In the genomic region with DNA sequence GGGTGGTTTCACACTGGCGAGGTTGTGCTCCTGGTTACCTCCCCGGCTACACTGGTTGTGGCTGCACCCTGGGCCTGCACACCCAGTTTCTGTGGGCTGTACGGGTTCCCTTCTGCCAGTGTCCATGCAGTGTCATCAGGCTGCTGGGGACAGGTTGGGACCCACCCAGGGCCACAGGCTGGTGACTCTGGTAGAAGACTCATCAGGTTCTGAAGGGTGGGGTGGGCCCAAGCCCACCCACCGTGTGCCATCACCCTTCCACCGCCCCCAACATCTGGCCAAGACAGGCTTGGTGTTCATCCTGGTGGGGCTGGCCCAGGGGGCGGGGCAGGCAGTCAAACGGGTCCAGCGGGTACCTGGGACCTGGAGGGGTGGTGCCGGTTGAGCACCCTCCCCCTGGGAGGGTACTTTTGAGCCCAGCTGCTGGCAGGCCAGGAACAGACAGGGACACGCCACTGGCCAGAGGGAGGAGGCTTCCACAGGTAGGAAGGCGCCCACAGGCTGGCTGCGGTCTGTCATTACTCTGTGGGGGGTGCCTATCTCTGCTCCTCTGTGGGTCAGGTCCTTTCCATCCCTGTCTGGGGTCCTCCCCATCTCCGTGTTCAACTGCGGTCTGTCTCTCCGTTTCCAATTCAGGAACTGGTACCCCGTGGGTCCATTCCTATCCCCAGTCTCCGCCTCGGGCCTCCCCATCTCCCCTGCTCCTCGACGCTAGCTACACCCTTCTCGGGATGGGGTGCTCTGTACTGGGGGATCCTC, we compare ENCODE assay signal across 10 cellular contexts. TPM values are rescaled to one million over a fixed set of nuclear protein-coding genes. Genes with fewer than 3 reads are reported as not detected.
DNase-seq lines count a peak whose midpoint lies in the region; ATAC-seq and TF ChIP-seq lines count a peak whose summit lies in the region.
"Had no signal": no experiment of that assay in that cellular context is flagged by ENCODE, and none has a peak within 500 bp of the region (broad histone marks: within the 10 kb centered on the region; RNA-seq: fewer than 3 reads in every experiment).

TSS of gene RNF225 (plus strand) at position 437 of the 759 bp plus-strand sequence. CDS start 434 bp downstream, outside the sequence.

- POLR2A ChIA-PET in activated CD4-positive, alpha-beta T cell treated with anti-CD3 and anti-CD28 coated beads for 36 hours (lab: Charles Lee): no interaction called here
- POLR2A ChIA-PET in RWPE1 (lab: Yijun Ruan, JAX; ENCODE audit: low non-redundant PET): interaction anchor here (0.5 to 1.0 kb wide), 4 partner anchors 14 to 462 kb away, joined by 3 to 7 read pairs (median 4); partner anchors contain the start of gene ZBTB45

- peaks cover 21% of the 10 kb centered on the region for H3K4me1 Mint-ChIP-seq in activated CD4-positive, alpha-beta T cell treated with anti-CD3 and anti-CD28 coated beads for 36 hours
- H3K4me1 Mint-ChIP-seq in stimulated activated naive B cell treated with anti-CD40 and anti-IgM and Interleukin-4, amounts not matched to agents 10 μg/mL and 1 μg/mL and 100 μg/mL, for 72 hours: peaks cover 26 to 45% of the 10 kb centered on the region in 2 donors

- intact Hi-C loops in activated CD4-positive, alpha-beta T cell treated with anti-CD3 and anti-CD28 coated beads for 36 hours (cut with DNase I, micrococcal nuclease): no loop called here
- intact Hi-C loops in left ventricle myocardium superior (cut with micrococcal nuclease): no loop called here

- H3K4me3 Mint-ChIP-seq in activated CD4-positive, alpha-beta T cell treated with anti-CD3 and anti-CD28 coated beads for 36 hours: no peak within 1 kb of the TSS
- H3K4me3 Mint-ChIP-seq in stimulated activated naive B cell treated with anti-CD40 and anti-IgM and Interleukin-4, amounts not matched to agents 10 μg/mL and 1 μg/mL and 100 μg/mL, for 72 hours: peak within 1 kb of the TSS; percentile 29 to 55
- H3K4me3 Mint-ChIP-seq: CD8-positive, alpha-beta T cell had no signal

- no peak within 1 kb of the TSS for H3K27ac Mint-ChIP-seq in activated CD4-positive, alpha-beta T cell treated with anti-CD3 and anti-CD28 coated beads for 36 hours
- H3K27ac Mint-ChIP-seq in stimulated activated naive B cell treated with anti-CD40 and anti-IgM and Interleukin-4, amounts not matched to agents 10 μg/mL and 1 μg/mL and 100 μg/mL, for 72 hours: peak within 1 kb of the TSS; percentile 69
- H3K27ac Mint-ChIP-seq: CD8-positive, alpha-beta T cell had no signal

- H3K27ac ChIP-seq in RWPE1: peak within 1 kb of the TSS; percentile 76

- ATAC-seq in activated CD4-positive, alpha-beta T cell treated with anti-CD3 and anti-CD28 coated beads for 36 hours: peak; percentile 21
- ATAC-seq in left ventricle myocardium superior (peak; percentile 4), HG03439 (IDR thresholded peaks at IDR 0.05; ENCODE audit: unreplicated experiment) (no peak), GM18520 (IDR thresholded peaks at IDR 0.05; ENCODE audit: unreplicated experiment) (no peak)
- ATAC-seq in stimulated activated naive B cell treated with anti-CD40 and anti-IgM and Interleukin-4, amounts not matched to agents 10 μg/mL and 1 μg/mL and 100 μg/mL, for 72 hours (replicated peaks): peak; percentile 23 to 31
- ATAC-seq: CD8-positive, alpha-beta T cell had no signal

- CTCF ChIA-PET in activated CD4-positive, alpha-beta T cell treated with anti-CD3 and anti-CD28 coated beads for 36 hours (lab: Charles Lee): no interaction called here
- CTCF ChIA-PET in RWPE1 (lab: Yijun Ruan, JAX): no interaction called here

- peaks cover 2% of the 10 kb centered on the region for H3K27me3 Mint-ChIP-seq in activated CD4-positive, alpha-beta T cell treated with anti-CD3 and anti-CD28 coated beads for 36 hours
- H3K27me3 Mint-ChIP-seq in stimulated activated naive B cell treated with anti-CD40 and anti-IgM and Interleukin-4, amounts not matched to agents 10 μg/mL and 1 μg/mL and 100 μg/mL, for 72 hours: peaks cover 7 to 12% of the 10 kb centered on the region in 2 donors

- no peak for TF ChIP-seq CTCF in RWPE1 (conservative IDR thresholded peaks at IDR 0.05; ENCODE audit: low read depth)

- peaks cover 46% of the 10 kb centered on the region for H3K36me3 Mint-ChIP-seq in activated CD4-positive, alpha-beta T cell treated with anti-CD3 and anti-CD28 coated beads for 36 hours (ENCODE audit: low read depth)
- H3K36me3 Mint-ChIP-seq in stimulated activated naive B cell treated with anti-CD40 and anti-IgM and Interleukin-4, amounts not matched to agents 10 μg/mL and 1 μg/mL and 100 μg/mL, for 72 hours: peaks cover 37 to 53% of the 10 kb centered on the region in 2 donors

- DNase-seq in activated CD4-positive, alpha-beta T cell treated with anti-CD3 and anti-CD28 coated beads for 36 hours: peak; percentile 31
- DNase-seq in activated CD4-positive, alpha-beta T cell treated with anti-CD3 and anti-CD28 coated beads, Interleukin-2, amount 50 U/mL, for 1 hour: no peak
- DNase-seq in RWPE1 (ENCODE audit: low spot score) (peak; percentile 86), left ventricle myocardium superior (no peak)
- no peak for DNase-seq in stimulated activated naive B cell treated with anti-CD40 and anti-IgM and Interleukin-4, amounts not matched to agents 10 μg/mL and 1 μg/mL and 100 μg/mL, for 72 hours
- DNase-seq in activated effector memory CD4-positive, alpha-beta T cell treated with Interleukin-2 at 50 U/mL for 16 hours: no peak
- DNase-seq: activated naive CD4-positive, alpha-beta T cell; CD8-positive, alpha-beta T cell had no signal

- no peaks in the 10 kb centered on the region for H3K9me3 Mint-ChIP-seq in activated CD4-positive, alpha-beta T cell treated with anti-CD3 and anti-CD28 coated beads for 36 hours (ENCODE audit: low read depth)
- no peaks in the 10 kb centered on the region for H3K9me3 Mint-ChIP-seq in stimulated activated naive B cell treated with anti-CD40 and anti-IgM and Interleukin-4, amounts not matched to agents 10 μg/mL and 1 μg/mL and 100 μg/mL, for 72 hours
- H3K9me3 Mint-ChIP-seq: CD8-positive, alpha-beta T cell had no signal

RNA-seq across cellular contexts. Expression of gene RNF225, which starts in this region (rescaled TPM):
- under 1 TPM; 0.25 to 0.56 TPM for total RNA-seq in activated CD4-positive, alpha-beta T cell treated with anti-CD3 and anti-CD28 coated beads for 36 hours
- total RNA-seq in left ventricle myocardium superior: not detected

Comparison
In these comparisons a context has a peak if more than half of its experiments do, and no peak if none do; other contexts are left out.
1. Peak in DNase-seq and ATAC-seq in activated CD4-positive, alpha-beta T cell treated with anti-CD3 and anti-CD28 coated beads for 36 hours; RNA of the gene not detected or under 1 TPM.
2. Peak in ATAC-seq in left ventricle myocardium superior; RNA of the gene not detected or under 1 TPM.
3. ATAC-seq: peak in stimulated activated naive B cell treated with anti-CD40 and anti-IgM and Interleukin-4, amounts not matched to agents 10 μg/mL and 1 μg/mL and 100 μg/mL, for 72 hours (2 of 2); none in HG03439 (single experiment) and GM18520 (single experiment).